7 cellular contexts compared by ENCODE assay signal in genomic region chr15:39887832-39888231, GRCh38. TPM values are rescaled to one million over a fixed set of nuclear protein-coding genes. Genes with fewer than 3 reads are reported as not detected.
A peak's percentile ranks its signal among the peaks of the same experiment; 100 is the strongest.
DNase-seq lines count a peak whose midpoint lies in the region; ATAC-seq and TF ChIP-seq lines count a peak whose summit lies in the region.

No MANE protein-coding gene starts in this region.

- no peak for ATAC-seq in GM18511 (IDR thresholded peaks at IDR 0.05; ENCODE audit: unreplicated experiment)
- ATAC-seq in HG02884 (IDR thresholded peaks at IDR 0.05; ENCODE audit: unreplicated experiment): no peak
- ATAC-seq in HG03095 (IDR thresholded peaks at IDR 0.05; ENCODE audit: unreplicated experiment): no peak

- peak; percentile 16 to 40 for DNase-seq in NCI-H526 (lab: John Stamatoyannopoulos, UW)
- DNase-seq in erythroblast (lab: John Stamatoyannopoulos, UW): peak; percentile 40 to 52
- no peak for DNase-seq in progenitor cell of endocrine pancreas (ENCODE audit: low spot score, unreplicated experiment)

- peak; percentile 28 for TF ChIP-seq CTCF in GM12873 (IDR thresholded peaks at IDR 0.05; ENCODE audit: insufficient read depth, low read depth, low read length, missing control alignments)
- no peak for TF ChIP-seq CTCF in progenitor cell of endocrine pancreas (IDR thresholded peaks at IDR 0.05; ENCODE audit: unreplicated experiment)

- TF ChIP-seq POLR2A in erythroblast (IDR thresholded peaks at IDR 0.05; ENCODE audit: low read length): no peak

- H3K4me1 Mint-ChIP-seq in progenitor cell of endocrine pancreas (ENCODE audit: low read depth): peaks cover 39% of the 10 kb centered on the region

- H3K27ac Mint-ChIP-seq in progenitor cell of endocrine pancreas: no peak overlapping the region

- peak overlapping the region; percentile 14 for H3K4me3 Mint-ChIP-seq in progenitor cell of endocrine pancreas (ENCODE audit: low read depth)

- no peaks in the 10 kb centered on the region for H3K36me3 Mint-ChIP-seq in progenitor cell of endocrine pancreas (ENCODE audit: insufficient read depth)

- H3K27me3 Mint-ChIP-seq in progenitor cell of endocrine pancreas: no peaks in the 10 kb centered on the region

- H3K9me3 Mint-ChIP-seq in progenitor cell of endocrine pancreas (ENCODE audit: low read depth): no peaks in the 10 kb centered on the region

RNA-seq across cellular contexts. Expression of gene GPR176, which starts 32.2 kb away (rescaled TPM):
- total RNA-seq in progenitor cell of endocrine pancreas: 1.0 and 1.1 TPM in 2 replicates

RNA-seq across cellular contexts. Expression of gene EIF2AK4, which starts 46.1 kb away (rescaled TPM):
- total RNA-seq in progenitor cell of endocrine pancreas: 39.9 and 41.6 TPM in 2 replicates
